Comparison of ENCODE assay signal across 24 cellular contexts in the genomic region with DNA sequence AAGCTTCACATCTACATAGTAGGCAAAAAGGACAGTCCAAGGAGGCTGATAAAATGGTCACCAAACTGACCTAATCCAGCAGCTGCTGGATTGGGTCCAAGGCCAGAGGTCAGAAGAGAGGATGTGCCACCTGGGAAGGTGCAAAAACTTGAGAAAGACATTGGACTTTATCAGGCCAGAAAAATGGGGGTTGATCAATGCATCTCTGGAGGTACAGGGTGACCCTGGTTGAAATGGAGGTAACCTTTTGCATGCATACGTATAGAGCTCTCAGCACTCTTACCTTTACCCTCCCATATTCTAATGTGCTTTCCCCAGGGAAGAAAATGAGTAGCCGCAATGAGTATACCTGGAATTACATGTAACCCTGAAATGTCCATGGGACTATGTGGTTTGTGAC. TPM values are rescaled to one million over a fixed set of nuclear protein-coding genes. Genes with fewer than 3 reads are reported as not detected.
DNase-seq lines count a peak whose midpoint lies in the region; ATAC-seq lines count a peak whose summit lies in the region.
"Had no signal": no experiment of that assay in that cellular context is flagged by ENCODE, and none has a peak within 500 bp of the region (broad histone marks: within the 10 kb centered on the region; RNA-seq: fewer than 3 reads in every experiment).

No MANE protein-coding gene starts in this region.

- H2BK12ac ChIP-seq in trophoblast cell (ENCODE audit: low read length): no peak overlapping the region

- H3K23ac ChIP-seq in trophoblast cell (ENCODE audit: low read length): no peak overlapping the region

- intact Hi-C loops in CD4-positive, alpha-beta memory T cell (cut with micrococcal nuclease): no loop called here
- intact Hi-C loops in activated T-helper 2 cell treated with anti-CD3 and anti-CD28 coated beads, Interferon-gamma antibody, Interleukin-2, Interleukin-4, amounts not matched to agents 10 μg/mL and 5 μg/mL and 100 μg/mL, durations not matched to agents 14 hours and 24 hours and 36 hours (cut with micrococcal nuclease): loop anchor here (2.0 kb wide), 1 partner anchor 13 kb away; no protein-coding TSS in a partner anchor
- intact Hi-C loops in naive thymus-derived CD4-positive, alpha-beta T cell (cut with micrococcal nuclease): loop anchor here in 1 of 2 donors (1.0 to 2.0 kb wide), 2 partner anchors 14 to 49 kb away; no protein-coding TSS in a partner anchor
- intact Hi-C loops in sciatic nerve (cut with DNase I): no loop called here

- peak overlapping the region; percentile 67 for H3K4me3 Mint-ChIP-seq in activated T-cell treated with anti-CD3 and anti-CD28 coated beads, Interleukin-2, amount 50 U/mL, for 24 hours
- H3K4me3 Mint-ChIP-seq in CD4-positive, alpha-beta memory T cell: peak overlapping the region in 7 of 8 donors; percentile 18 to 78 (median 31)
- H3K4me3 Mint-ChIP-seq in activated T-helper 2 cell treated with anti-CD3 and anti-CD28 coated beads, Interferon-gamma antibody, Interleukin-2, Interleukin-4, amounts not matched to agents 10 μg/mL and 5 μg/mL and 100 μg/mL, durations not matched to agents 14 hours and 24 hours and 36 hours (ENCODE audit: low read depth): no peak overlapping the region
- H3K4me3 Mint-ChIP-seq in naive thymus-derived CD4-positive, alpha-beta T cell: peak overlapping the region; percentile 55 to 100 (median 96)

- POLR2A ChIA-PET in CD4-positive, alpha-beta memory T cell (lab: Charles Lee; ENCODE audit: partially characterized antibody): interaction anchor here (0.5 to 12.1 kb wide), 7 partner anchors 12 to 740 kb away, joined by 3 to 441 read pairs (median 5); a partner anchor contains a TSS
- POLR2A ChIA-PET in naive thymus-derived CD4-positive, alpha-beta T cell (lab: Charles Lee): interaction anchor here (0.6 to 12.8 kb wide), 15 partner anchors 8 to 259 kb away, joined by 3 to 267 read pairs (median 6); a partner anchor contains a TSS

- peak overlapping the region; percentile 90 for H3K27ac Mint-ChIP-seq in activated T-cell treated with anti-CD3 and anti-CD28 coated beads, Interleukin-2, amount 50 U/mL, for 24 hours
- H3K27ac Mint-ChIP-seq in CD4-positive, alpha-beta memory T cell: peak overlapping the region in 3 of 7 donors; percentile 57 to 83 (median 68)
- peak overlapping the region; percentile 30 for H3K27ac Mint-ChIP-seq in activated T-helper 2 cell treated with anti-CD3 and anti-CD28 coated beads, Interferon-gamma antibody, Interleukin-2, Interleukin-4, amounts not matched to agents 10 μg/mL and 5 μg/mL and 100 μg/mL, durations not matched to agents 14 hours and 24 hours and 36 hours
- H3K27ac Mint-ChIP-seq in naive thymus-derived CD4-positive, alpha-beta T cell: peak overlapping the region; percentile 26 to 100 (median 93)

- H3K27me3 Mint-ChIP-seq in activated T-cell treated with anti-CD3 and anti-CD28 coated beads, Interleukin-2, amount 50 U/mL, for 24 hours: no peaks in the 10 kb centered on the region
- H3K27me3 Mint-ChIP-seq in CD4-positive, alpha-beta memory T cell: no peaks in the 10 kb centered on the region
- no peaks in the 10 kb centered on the region for H3K27me3 Mint-ChIP-seq in activated T-helper 2 cell treated with anti-CD3 and anti-CD28 coated beads, Interferon-gamma antibody, Interleukin-2, Interleukin-4, amounts not matched to agents 10 μg/mL and 5 μg/mL and 100 μg/mL, durations not matched to agents 14 hours and 24 hours and 36 hours (ENCODE audit: low read depth)
- H3K27me3 Mint-ChIP-seq in naive thymus-derived CD4-positive, alpha-beta T cell: no peaks in the 10 kb centered on the region

- no CpG with 5 or more reads among the region's 2 CpGs for WGBS in trophoblast cell (ENCODE audit: extremely low coverage, insufficient coverage, insufficient read length)

- CTCF ChIA-PET in CD4-positive, alpha-beta memory T cell (lab: Charles Lee; ENCODE audit: partially characterized antibody): interaction anchor here (1.3 to 9.6 kb wide), 4 partner anchors 15 to 318 kb away, joined by 4 to 59 read pairs (median 5); a partner anchor contains a TSS
- CTCF ChIA-PET in naive thymus-derived CD4-positive, alpha-beta T cell (lab: Charles Lee): interaction anchor here (0.6 to 1.2 kb wide), 3 partner anchors 66 to 750 kb away, joined by 3 read pairs; no protein-coding TSS in a partner anchor

- H3K27me3 ChIP-seq in CD4-positive, alpha-beta memory T cell (ENCODE audit: insufficient read depth, low read length): no peaks in the 10 kb centered on the region
- H3K27me3 ChIP-seq in naive thymus-derived CD4-positive, alpha-beta T cell (ENCODE audit: control insufficient read depth in 2 of 2, insufficient read depth in 2 of 2, low read length in 2 of 2): no peaks in the 10 kb centered on the region
- no peaks in the 10 kb centered on the region for H3K27me3 ChIP-seq in trophoblast cell (ENCODE audit: insufficient read depth, low read length)
- H3K27me3 ChIP-seq: BLaER1, gastrocnemius medialis, hepatocyte, thyroid gland had no signal

- H3K27ac ChIP-seq in CD4-positive, alpha-beta memory T cell (ENCODE audit: low read depth, low read length): no peak overlapping the region
- peak overlapping the region; percentile 91 for H3K27ac ChIP-seq in naive thymus-derived CD4-positive, alpha-beta T cell (ENCODE audit: low read depth, low read length)
- no peak overlapping the region for H3K27ac ChIP-seq in trophoblast cell (ENCODE audit: low read depth, low read length)
- H3K27ac ChIP-seq: BLaER1, coronary artery, gastrocnemius medialis, hepatocyte, thyroid gland, VCaP had no signal

- H3K4me1 Mint-ChIP-seq in activated T-cell treated with anti-CD3 and anti-CD28 coated beads, Interleukin-2, amount 50 U/mL, for 24 hours (ENCODE audit: low read depth): peaks cover 87% of the 10 kb centered on the region
- H3K4me1 Mint-ChIP-seq in CD4-positive, alpha-beta memory T cell: peaks cover 57 to 93% (median 72%) of the 10 kb centered on the region in 4 donors
- H3K4me1 Mint-ChIP-seq in activated T-helper 2 cell treated with anti-CD3 and anti-CD28 coated beads, Interferon-gamma antibody, Interleukin-2, Interleukin-4, amounts not matched to agents 10 μg/mL and 5 μg/mL and 100 μg/mL, durations not matched to agents 14 hours and 24 hours and 36 hours (ENCODE audit: low read depth): peaks cover 65% of the 10 kb centered on the region
- H3K4me1 Mint-ChIP-seq in naive thymus-derived CD4-positive, alpha-beta T cell: peaks cover 65 to 100% (median 89%) of the 10 kb centered on the region in 7 donors

- H4K8ac ChIP-seq in trophoblast cell (ENCODE audit: low read depth, low read length): no peak overlapping the region

- H3K4me3 ChIP-seq in CD4-positive, alpha-beta memory T cell (ENCODE audit: low read length in 2 of 2): no peak overlapping the region
- H3K4me3 ChIP-seq in naive thymus-derived CD4-positive, alpha-beta T cell (ENCODE audit: low read length): no peak overlapping the region
- H3K4me3 ChIP-seq in trophoblast cell (ENCODE audit: low read depth, low read length): no peak overlapping the region
- H3K4me3 ChIP-seq: BLaER1, coronary artery, gastrocnemius medialis, hepatocyte, thyroid gland had no signal

- H3K36me3 ChIP-seq in CD4-positive, alpha-beta memory T cell (ENCODE audit: insufficient read depth, low read length): peaks cover 3% of the 10 kb centered on the region
- H3K36me3 ChIP-seq in naive thymus-derived CD4-positive, alpha-beta T cell (ENCODE audit: control insufficient read depth in 2 of 3, insufficient read depth in 3 of 3, low read length in 3 of 3): no peaks in the 10 kb centered on the region
- H3K36me3 ChIP-seq in trophoblast cell (ENCODE audit: control insufficient read depth in 1 of 2, insufficient read depth in 2 of 2, low read length in 2 of 2): no peaks in the 10 kb centered on the region
- H3K36me3 ChIP-seq: gastrocnemius medialis, thyroid gland had no signal

- ATAC-seq in naive thymus-derived CD4-positive, alpha-beta T cell: no peak
- no peak for ATAC-seq in sciatic nerve
- ATAC-seq: gastrocnemius medialis, left colon had no signal

- H4K91ac ChIP-seq in trophoblast cell (ENCODE audit: low read depth, low read length): no peak overlapping the region

- no peaks in the 10 kb centered on the region for H3K9me3 Mint-ChIP-seq in activated T-cell treated with anti-CD3 and anti-CD28 coated beads, Interleukin-2, amount 50 U/mL, for 24 hours
- H3K9me3 Mint-ChIP-seq in CD4-positive, alpha-beta memory T cell: peaks cover 0 to 10% (median 0%) of the 10 kb centered on the region in 8 donors
- no peaks in the 10 kb centered on the region for H3K9me3 Mint-ChIP-seq in activated T-helper 2 cell treated with anti-CD3 and anti-CD28 coated beads, Interferon-gamma antibody, Interleukin-2, Interleukin-4, amounts not matched to agents 10 μg/mL and 5 μg/mL and 100 μg/mL, durations not matched to agents 14 hours and 24 hours and 36 hours
- H3K9me3 Mint-ChIP-seq in naive thymus-derived CD4-positive, alpha-beta T cell: peaks cover 0 to 14% (median 0%) of the 10 kb centered on the region in 11 donors

- H4K12ac ChIP-seq in trophoblast cell (ENCODE audit: low read depth, low read length): no peak overlapping the region

- H3K14ac ChIP-seq in trophoblast cell (ENCODE audit: low read length): no peak overlapping the region

- no peak overlapping the region for H3K9ac ChIP-seq in trophoblast cell (ENCODE audit: low read length)
- H3K9ac ChIP-seq: BLaER1 had no signal

- H3K9me3 ChIP-seq in CD4-positive, alpha-beta memory T cell (ENCODE audit: control insufficient read depth in 1 of 2, low read length in 2 of 2): no peaks in the 10 kb centered on the region
- H3K9me3 ChIP-seq in naive thymus-derived CD4-positive, alpha-beta T cell (ENCODE audit: control insufficient read depth in 2 of 3, low read length in 3 of 3): no peaks in the 10 kb centered on the region
- H3K9me3 ChIP-seq in trophoblast cell (ENCODE audit: insufficient read depth, low read depth, low read length): no peaks in the 10 kb centered on the region
- H3K9me3 ChIP-seq: gastrocnemius medialis, thyroid gland had no signal

- no peak overlapping the region for H2AK5ac ChIP-seq in trophoblast cell (ENCODE audit: low read length)

- peaks cover 78% of the 10 kb centered on the region for H3K4me1 ChIP-seq in CD4-positive, alpha-beta memory T cell (ENCODE audit: insufficient read depth, low read length)
- peaks cover 37 to 79% of the 10 kb centered on the region in 2 donors for H3K4me1 ChIP-seq in naive thymus-derived CD4-positive, alpha-beta T cell (ENCODE audit: control insufficient read depth in 2 of 2, insufficient read depth in 2 of 2, low read length in 2 of 2)
- peaks cover 0 to 1% of the 10 kb centered on the region in 2 experiments for H3K4me1 ChIP-seq in trophoblast cell (ENCODE audit: control insufficient read depth in 1 of 2, insufficient read depth in 2 of 2, low read length in 2 of 2)

- H3K4me2 ChIP-seq in trophoblast cell (ENCODE audit: low read length): no peak overlapping the region
- H3K4me2 ChIP-seq: BLaER1, hepatocyte had no signal

- no peak overlapping the region for H2BK120ac ChIP-seq in trophoblast cell (ENCODE audit: insufficient read depth, low read length, poor library complexity)

- H2AFZ ChIP-seq in trophoblast cell (ENCODE audit: insufficient read depth, low read length, poor library complexity): no peak overlapping the region
- H2AFZ ChIP-seq: hepatocyte had no signal

- H3K79me1 ChIP-seq in trophoblast cell (ENCODE audit: low read length): no peaks in the 10 kb centered on the region

- no peaks in the 10 kb centered on the region for H3K79me2 ChIP-seq in trophoblast cell (ENCODE audit: control insufficient read depth, insufficient read depth, low read length, poor library complexity)

- no peak overlapping the region for H2BK5ac ChIP-seq in trophoblast cell (ENCODE audit: low read depth, low read length, poor library complexity)

- H3K36me3 Mint-ChIP-seq in activated T-cell treated with anti-CD3 and anti-CD28 coated beads, Interleukin-2, amount 50 U/mL, for 24 hours (ENCODE audit: low read depth): peaks cover 58% of the 10 kb centered on the region
- peaks cover 22 to 59% of the 10 kb centered on the region in 2 donors for H3K36me3 Mint-ChIP-seq in CD4-positive, alpha-beta memory T cell
- peaks cover 61% of the 10 kb centered on the region for H3K36me3 Mint-ChIP-seq in activated T-helper 2 cell treated with anti-CD3 and anti-CD28 coated beads, Interferon-gamma antibody, Interleukin-2, Interleukin-4, amounts not matched to agents 10 μg/mL and 5 μg/mL and 100 μg/mL, durations not matched to agents 14 hours and 24 hours and 36 hours (ENCODE audit: low read depth)
- peaks cover 5 to 42% (median 33%) of the 10 kb centered on the region in 5 donors for H3K36me3 Mint-ChIP-seq in naive thymus-derived CD4-positive, alpha-beta T cell

- H3K18ac ChIP-seq in trophoblast cell (ENCODE audit: low read length): no peak overlapping the region

- DNase-seq in activated T-cell treated with anti-CD3 and anti-CD28 coated beads, Interleukin-2, amount 50 U/mL, for 24 hours: no peak
- DNase-seq in activated T-cell treated with anti-CD3 and anti-CD28 coated beads, Interleukin-2, amount 50 U/mL, for 48 hours: no peak
- DNase-seq in CD4-positive, alpha-beta memory T cell: no peak
- DNase-seq in activated T-helper 2 cell treated with anti-CD3 and anti-CD28 coated beads, Interferon-gamma antibody, Interleukin-2, Interleukin-4, amounts not matched to agents 10 μg/mL and 5 μg/mL and 100 μg/mL, durations not matched to agents 14 hours and 24 hours and 36 hours (ENCODE audit: low spot score): no peak
- no peak for DNase-seq in naive thymus-derived CD4-positive, alpha-beta T cell
- no peak for DNase-seq in putamen (ENCODE audit: low spot score)
- DNase-seq in trophoblast cell: no peak
- DNase-seq in sciatic nerve (ENCODE audit: low spot score): no peak
- DNase-seq: ACHN; activated CD4-positive, alpha-beta T cell treated with anti-CD3 and anti-CD28 coated beads, Interleukin-2, amount 50 U/mL, for 4 hours; amniotic stem cell; DMS 273 treated with DMSO at 0.1 percent for 48 hours; gastrocnemius medialis; left colon; mesendoderm; NCI-H1048; NCI-H187 treated with DMSO at 0.1 percent for 48 hours; stimulated activated CD4-positive, alpha-beta T cell treated with anti-CD3 and anti-CD28 coated beads, Interleukin-2, amount 100 ng/mL, for 48 hours; stimulated activated naive CD4-positive, alpha-beta T cell; thyroid gland had no signal

- H3K4ac ChIP-seq in trophoblast cell (ENCODE audit: low read depth, low read length): no peak overlapping the region

RNA-seq across cellular contexts. Expression of a gene that starts 16.0 kb away (rescaled TPM):
- 100 to 1,000 TPM; 431 to 469 TPM for total RNA-seq in CD4-positive, alpha-beta memory T cell
- polyA plus RNA-seq in CD4-positive, alpha-beta memory T cell: 100 to 1,000 TPM; 339 to 765 TPM
- total RNA-seq in activated T-helper 2 cell treated with anti-CD3 and anti-CD28 coated beads, Interferon-gamma antibody, Interleukin-2, Interleukin-4, amounts not matched to agents 10 μg/mL and 5 μg/mL and 100 μg/mL, durations not matched to agents 14 hours and 24 hours and 36 hours: 67.8 and 71.7 TPM in 2 replicates
- total RNA-seq in naive thymus-derived CD4-positive, alpha-beta T cell: 1,000 to 10,000 TPM in 2 of 5 experiments, 100 to 1,000 TPM in 3; 188 to 1,246 (median 571) TPM
- polyA plus RNA-seq in naive thymus-derived CD4-positive, alpha-beta T cell: 100 to 1,000 TPM; 479 to 649 TPM
- 145 and 154 TPM in 2 replicates for polyA plus RNA-seq in trophoblast cell (2013)
- 144 TPM for total RNA-seq in sciatic nerve
